In genomic region chrX:110417128-110417527, GRCh38 we compare ENCODE assay signal across 31 cellular contexts. TPM values are rescaled to one million over a fixed set of nuclear protein-coding genes. Genes with fewer than 3 reads are reported as not detected.
"Had no signal": no experiment of that assay in that cellular context is flagged by ENCODE, and none has a peak within 500 bp of the region (broad histone marks: within the 10 kb centered on the region; RNA-seq: fewer than 3 reads in every experiment).

No MANE protein-coding gene starts in this region.

- H3K4me3 Mint-ChIP-seq: activated B cell treated with CpG ODN at 0.5 μM for 24 hours; activated CD4-positive, alpha-beta T cell treated with anti-CD3 and anti-CD28 coated beads for 36 hours; activated naive CD8-positive, alpha-beta T cell; activated T-cell treated with anti-CD3 and anti-CD28 coated beads, Interleukin-2, amount 50 U/mL, for 24 hours; activated T-helper 17 cell treated with anti-CD3 and anti-CD28 coated beads, Interleukin-2, amount 50 U/mL, for 72 hours; mesothelial cell of epicardium; naive thymus-derived CD8-positive, alpha-beta T cell; type B pancreatic cell had no signal

- H3K9me3 Mint-ChIP-seq: activated B cell treated with CpG ODN at 0.5 μM for 24 hours; activated T-cell treated with anti-CD3 and anti-CD28 coated beads, Interleukin-2, amount 50 U/mL, for 24 hours; activated T-helper 17 cell treated with anti-CD3 and anti-CD28 coated beads, Interleukin-2, amount 50 U/mL, for 72 hours; mesothelial cell of epicardium; naive thymus-derived CD8-positive, alpha-beta T cell; type B pancreatic cell had no signal

- DNase-seq: activated B cell treated with CpG ODN at 0.5 μM for 24 hours; activated CD4-positive, alpha-beta T cell treated with anti-CD3 and anti-CD28 coated beads for 36 hours; activated CD4-positive, alpha-beta T cell treated with anti-CD3 and anti-CD28 coated beads, Interleukin-2, amount 50 U/mL, for 4 hours; activated CD8-positive, alpha-beta memory T cell treated with anti-CD3 and anti-CD28 coated beads for 24 hours; activated CD8-positive, alpha-beta memory T cell treated with anti-CD3 and anti-CD28 coated beads, Interleukin-2, amount 50 U/mL, for 4 hours; activated naive CD4-positive, alpha-beta T cell; activated T-cell treated with anti-CD3 and anti-CD28 coated beads, Interleukin-2, amount 50 U/mL, for 24 hours; adrenal gland; central memory CD4-positive, alpha-beta T cell; dermis blood vessel endothelial cell; effector CD8-positive, alpha-beta T cell; erythroblast; foreskin melanocyte; glutamatergic neuron; kidney glomerular epithelial cell; left ventricle myocardium inferior; naive thymus-derived CD8-positive, alpha-beta T cell; pancreas; right lobe of liver; stimulated activated CD4-positive, alpha-beta T cell treated with anti-CD3 and anti-CD28 coated beads, Interleukin-15, amount 100 ng/mL, for 24 hours; stimulated activated CD4-positive, alpha-beta T cell treated with anti-CD3 and anti-CD28 coated beads, Interleukin-2, amount 100 ng/mL, for 48 hours; stimulated activated naive CD4-positive, alpha-beta T cell had no signal

- H3K9me3 ChIP-seq: adrenal gland, ascending aorta, left ventricle myocardium inferior, pancreas, right lobe of liver, thoracic aorta, vagina had no signal

- H3K36me3 Mint-ChIP-seq: activated naive CD8-positive, alpha-beta T cell; mesothelial cell of epicardium; naive thymus-derived CD8-positive, alpha-beta T cell; type B pancreatic cell had no signal

- H3K27ac ChIP-seq: adrenal gland, left ventricle myocardium inferior, pancreas, right lobe of liver, skin epidermis, vagina had no signal

- H3K4me3 ChIP-seq: adrenal gland, ascending aorta, left ventricle myocardium inferior, pancreas, right lobe of liver, skin epidermis, thoracic aorta, vagina had no signal

- H3K36me3 ChIP-seq: adrenal gland, ascending aorta, left ventricle myocardium inferior, pancreas, right lobe of liver, thoracic aorta, vagina had no signal

- H3K27ac Mint-ChIP-seq: activated B cell treated with CpG ODN at 0.5 μM for 24 hours; activated CD4-positive, alpha-beta T cell treated with anti-CD3 and anti-CD28 coated beads for 36 hours; activated naive CD8-positive, alpha-beta T cell; activated T-cell treated with anti-CD3 and anti-CD28 coated beads, Interleukin-2, amount 50 U/mL, for 24 hours; activated T-helper 17 cell treated with anti-CD3 and anti-CD28 coated beads, Interleukin-2, amount 50 U/mL, for 72 hours; naive thymus-derived CD8-positive, alpha-beta T cell had no signal

- H3K27me3 ChIP-seq: ascending aorta, pancreas, vagina had no signal

- H3K27me3 Mint-ChIP-seq: activated CD4-positive, alpha-beta T cell treated with anti-CD3 and anti-CD28 coated beads for 36 hours; activated T-helper 17 cell treated with anti-CD3 and anti-CD28 coated beads, Interleukin-2, amount 50 U/mL, for 72 hours had no signal

- ATAC-seq: activated CD4-positive, alpha-beta T cell treated with anti-CD3 and anti-CD28 coated beads for 36 hours; activated T-helper 17 cell treated with anti-CD3 and anti-CD28 coated beads, Interleukin-2, amount 50 U/mL, for 72 hours; naive thymus-derived CD8-positive, alpha-beta T cell; pancreas; right lobe of liver had no signal

RNA-seq across cellular contexts. Expression of gene RTL9, which starts 58.5 kb away (rescaled TPM):
- total RNA-seq: activated B cell treated with CpG ODN at 0.5 μM for 24 hours; activated T-helper 17 cell treated with anti-CD3 and anti-CD28 coated beads, Interleukin-2, amount 50 U/mL, for 72 hours; ascending aorta; dermis blood vessel endothelial cell; lung microvascular endothelial cell; naive thymus-derived CD8-positive, alpha-beta T cell; vagina had no signal
- polyA plus RNA-seq: naive thymus-derived CD8-positive, alpha-beta T cell had no signal
